ENCODE assay signal across 23 cellular contexts in genomic region chr1:62288224-62288623, GRCh38. TPM values are rescaled to one million over a fixed set of nuclear protein-coding genes. Genes with fewer than 3 reads are reported as not detected.
"Had no signal": no experiment of that assay in that cellular context is flagged by ENCODE, and none has a peak within 500 bp of the region (broad histone marks: within the 10 kb centered on the region; RNA-seq: fewer than 3 reads in every experiment).

No MANE protein-coding gene starts in this region.

- H3K36me3 ChIP-seq: colonic mucosa, heart left ventricle, neutrophil, right atrium auricular region, suprapubic skin, thyroid gland, upper lobe of right lung, vagina had no signal

- ATAC-seq: esophagus mucosa; heart left ventricle; left lobe of liver; natural killer cell treated with Interleukin-12 subunit alpha and Interleukin-12 subunit beta and Interleukin-15 and Interleukin-18, amount 100 ng/mL, for 72 hours; stimulated activated effector memory CD8-positive, alpha-beta T cell treated with anti-CD3 and anti-CD28 coated beads, Interleukin-12 subunit alpha, Interleukin-12 subunit beta, amount 100 ng/mL, for 72 hours; stimulated activated naive CD8-positive, alpha-beta T cell treated with anti-CD3 and anti-CD28 coated beads, Interleukin-15, Interleukin-2, amounts not matched to agents 100 U/mL and 50 U/mL, for 24 hours; upper lobe of right lung had no signal

- H3K9me3 ChIP-seq: colonic mucosa, heart left ventricle, neutrophil, right atrium auricular region, suprapubic skin, thyroid gland, upper lobe of right lung, vagina had no signal

- H3K27ac ChIP-seq: colonic mucosa, heart left ventricle, neutrophil, right atrium auricular region, suprapubic skin, thyroid gland, upper lobe of right lung, vagina had no signal

- DNase-seq: colonic mucosa; dermis blood vessel endothelial cell; effector CD8-positive, alpha-beta T cell; heart left ventricle; hippocampal formation; kidney glomerular epithelial cell; small intestine; stimulated activated CD4-positive, alpha-beta T cell treated with anti-CD3 and anti-CD28 coated beads, Interleukin-4, amount 100 ng/mL, for 1 hour; stimulated activated CD8-positive, alpha-beta memory T cell treated with anti-CD3 and anti-CD28 coated beads, Interleukin-4, amount 100 ng/mL, for 48 hours; stimulated activated naive CD8-positive, alpha-beta T cell treated with anti-CD3 and anti-CD28 coated beads, Interleukin-15, Interleukin-2, amounts not matched to agents 100 U/mL and 50 U/mL, for 24 hours; thyroid gland; upper lobe of right lung had no signal

- H3K27me3 ChIP-seq: colonic mucosa, neutrophil, right atrium auricular region, thyroid gland, upper lobe of right lung, vagina had no signal

- H3K4me1 ChIP-seq: colonic mucosa had no signal

- H3K4me3 ChIP-seq: colonic mucosa, heart left ventricle, right atrium auricular region, suprapubic skin, thyroid gland, upper lobe of right lung, vagina had no signal

RNA-seq across cellular contexts. Expression of gene KANK4, which starts 31.0 kb away (rescaled TPM):
- total RNA-seq: dermis blood vessel endothelial cell; esophagus mucosa; fibroblast of lung; glomerular endothelial cell; natural killer cell treated with Interleukin-12 subunit alpha and Interleukin-12 subunit beta and Interleukin-15 and Interleukin-18, amount 100 ng/mL, for 72 hours; osteocyte had no signal
- polyA plus RNA-seq: fibroblast of lung had no signal
